8 cellular contexts compared by ENCODE assay signal in the genomic region with DNA sequence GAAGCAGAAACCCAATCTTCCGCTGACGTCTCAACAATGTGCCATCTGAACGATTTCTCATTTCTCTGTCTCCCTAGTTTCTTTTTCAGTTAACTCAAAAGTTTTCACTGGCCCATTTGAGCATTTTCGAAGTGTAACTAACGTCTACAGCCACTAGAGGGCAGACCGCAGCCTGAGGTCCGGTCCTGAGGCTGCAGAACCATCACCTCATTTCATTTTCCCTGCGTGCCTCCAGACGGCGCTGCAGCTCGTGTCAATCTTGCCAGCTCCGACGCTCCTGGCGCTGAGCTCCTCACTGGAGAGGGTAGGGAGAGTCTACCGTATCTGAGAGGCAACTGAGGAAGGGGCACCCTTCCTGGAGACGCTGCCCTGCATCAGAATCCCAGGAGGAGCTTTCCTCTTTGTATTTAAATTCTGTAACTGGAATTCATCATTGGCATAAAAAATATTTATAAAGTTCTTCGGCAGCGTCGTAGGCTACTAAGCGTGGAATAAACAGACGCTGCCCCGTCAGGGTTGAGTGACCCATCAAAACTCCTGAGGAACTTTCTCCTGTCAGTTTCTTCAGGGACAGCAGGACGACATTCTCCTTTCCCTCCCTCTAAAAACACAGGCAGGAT.
A peak's percentile ranks its signal among the peaks of the same experiment; 100 is the strongest.
DNase-seq lines count a peak whose midpoint lies in the region; TF ChIP-seq lines count a peak whose summit lies in the region.

No MANE protein-coding gene starts in this region.

- no peaks in the 10 kb centered on the region for H4K20me1 ChIP-seq in DOHH2 (ENCODE audit: control insufficient read depth, insufficient read depth, low read depth, low read length)

- H3K4me2 ChIP-seq in DOHH2 (ENCODE audit: low read length) = peak overlapping the region; percentile 59

- H3K9me3 ChIP-seq in DOHH2 (ENCODE audit: control insufficient read depth, insufficient read depth, low read length) = no peaks in the 10 kb centered on the region

- no peak overlapping the region for H3K27ac ChIP-seq in DOHH2 (ENCODE audit: low read depth, low read length)

- no peaks in the 10 kb centered on the region for H3K79me2 ChIP-seq in DOHH2 (ENCODE audit: control insufficient read depth, low read length)

- no peaks in the 10 kb centered on the region for H3K9me2 ChIP-seq in DOHH2 (replicated peaks; ENCODE audit: control insufficient read depth, low read length)

- no peaks in the 10 kb centered on the region for H3K36me3 ChIP-seq in DOHH2 (ENCODE audit: control insufficient read depth, low read length)

- TF ChIP-seq CTCF in DOHH2 (IDR thresholded peaks at IDR 0.05; ENCODE audit: low read depth, low read length, poor library complexity, severe bottlenecking) = peak; percentile 99

- H3K4me3 ChIP-seq in DOHH2 (ENCODE audit: low read length) = peak overlapping the region; percentile 39; the same call in 1 of the 2 replicates

- H3K4me1 ChIP-seq in DOHH2 (ENCODE audit: control insufficient read depth, low read length) = peaks cover 21% of the 10 kb centered on the region

- DNase-seq in GOT3 (lab: John Stamatoyannopoulos, UW) = peak; percentile 23
- DNase-seq in LoVo (ENCODE audit: low spot score) = peak; percentile 86
- DNase-seq in RPMI8226 = peak; percentile 95
- DNase-seq in activated T-helper 1 cell treated with anti-CD3 and anti-CD28 coated beads, Interleukin-2, amount 50 U/mL, for 16 hours (ENCODE audit: low read depth in 1 of 2, low spot score in 1 of 2) = peak; percentile 56 to 61
- peak; percentile 87 for DNase-seq in fibroblast of the conjunctiva (ENCODE audit: low read depth)
- peak; percentile 51 for DNase-seq in non-pigmented ciliary epithelial cell (ENCODE audit: low read depth)
- DNase-seq in stromal cell of bone marrow (ENCODE audit: low read depth) = peak; percentile 83

- H3K27me3 ChIP-seq in DOHH2 (ENCODE audit: control insufficient read depth, low read length) = no peaks in the 10 kb centered on the region

- no peaks in the 10 kb centered on the region for H3F3A ChIP-seq in DOHH2 (ENCODE audit: control insufficient read depth, insufficient read depth)

Comparison
In these comparisons a context has a peak if more than half of its experiments do, and no peak if none do; other contexts are left out.
1. DNase-seq: peak in every context shown above with its lines; median percentile 95 in RPMI8226; 87 in fibroblast of the conjunctiva; 86 in LoVo; 83 in stromal cell of bone marrow; 58 in activated T-helper 1 cell treated with anti-CD3 and anti-CD28 coated beads, Interleukin-2, amount 50 U/mL, for 16 hours; 51 in non-pigmented ciliary epithelial cell; 23 in GOT3.